Comparison of ENCODE assay signal across 10 cellular contexts in the genomic region with DNA sequence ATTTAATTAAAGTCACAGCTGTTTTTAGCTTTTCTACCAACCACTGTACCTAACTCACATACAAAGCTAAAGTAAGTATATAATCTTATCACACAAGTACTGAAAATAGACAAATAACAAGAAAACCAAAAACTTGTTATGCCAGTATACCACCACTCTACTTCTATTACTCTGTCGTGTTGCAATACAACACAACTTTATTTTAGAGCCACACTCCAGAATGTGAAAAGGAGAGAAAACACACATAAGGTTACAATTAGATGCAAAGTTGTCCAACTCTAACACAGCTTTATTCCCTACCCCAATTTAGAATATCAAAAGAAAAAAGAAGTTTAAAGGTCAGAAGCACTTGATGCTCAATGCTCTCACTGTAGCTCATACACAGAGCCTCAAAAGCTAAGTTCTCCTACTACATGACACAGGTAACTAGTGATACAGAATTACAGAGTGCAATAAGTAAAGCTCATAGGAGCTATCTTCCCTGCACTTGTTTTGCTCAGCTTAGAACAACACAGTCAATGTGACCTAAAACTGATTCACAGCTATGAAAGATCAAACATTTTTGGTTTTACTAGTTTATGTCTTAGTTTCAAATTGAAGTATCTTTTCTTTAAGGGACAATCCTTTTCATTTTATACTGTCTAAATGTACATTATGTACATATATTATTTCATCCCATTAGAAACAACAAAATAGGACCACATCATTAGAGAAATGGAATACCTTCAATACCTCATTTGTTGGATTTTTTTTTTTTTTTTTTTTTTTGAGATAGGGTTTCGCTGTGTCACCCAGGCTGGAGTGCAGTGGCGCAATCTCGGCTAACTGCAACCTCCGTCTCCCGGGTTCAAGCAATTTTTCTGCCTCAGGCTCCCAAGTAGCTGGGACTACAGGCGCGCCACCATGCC. TPM values are rescaled to one million over a fixed set of nuclear protein-coding genes. Genes with fewer than 3 reads are reported as not detected.
DNase-seq lines count a peak whose midpoint lies in the region; ATAC-seq, FAIRE-seq and TF ChIP-seq lines count a peak whose summit lies in the region.
"Had no signal": no experiment of that assay in that cellular context is flagged by ENCODE, and none has a peak within 500 bp of the region (broad histone marks: within the 10 kb centered on the region; RNA-seq: fewer than 3 reads in every experiment).

No MANE protein-coding gene starts in this region.

- TF ChIP-seq EP300 in GM12878 (IDR thresholded peaks at IDR 0.05; ENCODE audit: borderline replicate concordance in 1 of 2, control insufficient read depth in 1 of 2, low read depth in 2 of 2, low read length in 2 of 2): no peak

- H3K9me2 ChIP-seq in Karpas-422 (replicated peaks; ENCODE audit: insufficient read depth, low read length) (no peaks in the 10 kb centered on the region), GM23248 (ENCODE audit: insufficient read depth) (no peaks in the 10 kb centered on the region)

- H3K36me3 ChIP-seq in Karpas-422 (ENCODE audit: insufficient read depth, low read length): peaks cover 15% of the 10 kb centered on the region; the same call in 1 of the 2 replicates
- no peaks in the 10 kb centered on the region; a peak in 1 of 4 replicates for H3K36me3 ChIP-seq in GM12878 (ENCODE audit: control insufficient read depth in 2 of 2, insufficient read depth in 2 of 2, low read length in 1 of 2)
- no peaks in the 10 kb centered on the region for H3K36me3 ChIP-seq in parathyroid adenoma (ENCODE audit: control insufficient read depth, insufficient read depth, low read length)
- no peaks in the 10 kb centered on the region for H3K36me3 ChIP-seq in GM23248 (ENCODE audit: low read depth)
- H3K36me3 ChIP-seq: vagina had no signal

- H3K9me3 ChIP-seq in Karpas-422 (ENCODE audit: low read length): no peaks in the 10 kb centered on the region
- H3K9me3 ChIP-seq in GM12878 (replicated peaks; ENCODE audit: control insufficient read depth, insufficient read depth, low read length): peaks cover 3% of the 10 kb centered on the region; the same call in 2 of the 3 replicates
- H3K9me3 ChIP-seq in parathyroid adenoma (ENCODE audit: control insufficient read depth, low read length): no peaks in the 10 kb centered on the region
- no peaks in the 10 kb centered on the region for H3K9me3 ChIP-seq in GM23248 (ENCODE audit: low read depth)
- H3K9me3 ChIP-seq: vagina had no signal

- intact Hi-C loops in GM12878 (cut with micrococcal nuclease; ENCODE audit: unreplicated experiment): no loop called here

- H3K4me2 ChIP-seq in Karpas-422 (ENCODE audit: low read depth, low read length, poor library complexity, severe bottlenecking) (peak overlapping the region; percentile 65), GM12878 (ENCODE audit: control insufficient read depth, insufficient read depth) (peak overlapping the region; percentile 13), parathyroid adenoma (ENCODE audit: low read length) (peak overlapping the region; percentile 6), GM23248 (ENCODE audit: unreplicated experiment) (no peak overlapping the region)

- no peak overlapping the region for H2AFZ ChIP-seq in Karpas-422 (ENCODE audit: low read length)
- H2AFZ ChIP-seq in GM12878 (ENCODE audit: control insufficient read depth, low read depth, low read length): no peak overlapping the region
- no peak overlapping the region for H2AFZ ChIP-seq in parathyroid adenoma
- H2AFZ ChIP-seq in GM23248: no peak overlapping the region

- H3K36me3 Mint-ChIP-seq in activated CD4-positive, alpha-beta T cell treated with anti-CD3 and anti-CD28 coated beads, Interleukin-2, amount 10 ng/mL, durations not matched to agents 7 days and 5 days (ENCODE audit: low read depth): peaks cover 21% of the 10 kb centered on the region

- H4K20me1 ChIP-seq in Karpas-422 (ENCODE audit: insufficient read depth, low read depth, low read length) (no peaks in the 10 kb centered on the region), GM12878 (ENCODE audit: control insufficient read depth, insufficient read depth) (no peaks in the 10 kb centered on the region), GM23248 (ENCODE audit: insufficient read depth) (no peaks in the 10 kb centered on the region)

- POLR2A ChIA-PET in activated CD4-positive, alpha-beta T cell treated with anti-CD3 and anti-CD28 coated beads, Interleukin-2, amount 10 ng/mL, durations not matched to agents 7 days and 5 days (lab: Charles Lee): no interaction called here
- POLR2A ChIA-PET in GM12878 (lab: Charles Lee): interaction anchor here (0.6 to 2.2 kb wide), 9 partner anchors 9 to 600 kb away, joined by 3 to 11 read pairs (median 5); a partner anchor contains a TSS

- H3F3A ChIP-seq in GM23248 (ENCODE audit: insufficient read depth): no peaks in the 10 kb centered on the region

- TF ChIP-seq POLR2A in GM12878 (IDR thresholded peaks at IDR 0.05; ENCODE audit: low read depth, low read length): no peak

- CTCF ChIA-PET in activated CD4-positive, alpha-beta T cell treated with anti-CD3 and anti-CD28 coated beads, Interleukin-2, amount 10 ng/mL, durations not matched to agents 7 days and 5 days (lab: Charles Lee): interaction anchor here (0.6 to 1.0 kb wide), 3 partner anchors 28 to 154 kb away, joined by 3 to 6 read pairs (median 4); no protein-coding TSS in a partner anchor
- CTCF ChIA-PET in GM12878 (lab: Yijun Ruan, JAX): interaction anchor here (0.8 to 3.1 kb wide), 11 partner anchors 8 to 53 kb away, joined by 3 to 18 read pairs (median 5); no protein-coding TSS in a partner anchor

- H3K4me1 ChIP-seq in Karpas-422 (ENCODE audit: low read length) (peaks cover 68% of the 10 kb centered on the region), GM12878 (ENCODE audit: control insufficient read depth, insufficient read depth, low read length) (no peaks in the 10 kb centered on the region; the same call in 1 of the 2 replicates), parathyroid adenoma (no peaks in the 10 kb centered on the region), GM23248 (ENCODE audit: insufficient read depth) (peaks cover 14% of the 10 kb centered on the region; the same call in 1 of the 2 replicates)

- no peak for TF ChIP-seq CTCF in GM12878 (IDR thresholded peaks at IDR 0.05 in 2 of 3, conservative IDR thresholded peaks at IDR 0.05 in 1 of 3; ENCODE audit: control insufficient read depth in 2 of 3, extremely low read depth in 1 of 3, insufficient read depth in 1 of 3, low read depth in 3 of 3, low read length in 3 of 3)
- TF ChIP-seq CTCF in parathyroid adenoma (IDR thresholded peaks at IDR 0.05): no peak

- BruUV-seq in GM12878 (replicated peaks; lab: Mats Ljungman, UMichigan): no TSS peak

- H3K27me3 ChIP-seq in Karpas-422 (ENCODE audit: low read length): no peaks in the 10 kb centered on the region
- H3K27me3 ChIP-seq in GM12878 (replicated peaks in 1 of 2; ENCODE audit: control insufficient read depth in 2 of 2, insufficient read depth in 2 of 2, low read length in 1 of 2): no peaks in the 10 kb centered on the region
- H3K27me3 ChIP-seq in parathyroid adenoma (ENCODE audit: control insufficient read depth, insufficient read depth, low read length): no peaks in the 10 kb centered on the region
- H3K27me3 ChIP-seq in GM23248 (replicated peaks; ENCODE audit: insufficient read depth): no peaks in the 10 kb centered on the region
- H3K27me3 ChIP-seq: vagina had no signal

- ATAC-seq in GM12878 (peak; percentile 48), HG03139 (IDR thresholded peaks at IDR 0.05; ENCODE audit: unreplicated experiment) (no peak)

- H3K27ac ChIP-seq in Karpas-422 (ENCODE audit: low read length) (peak overlapping the region; percentile 55), GM12878 (ENCODE audit: control insufficient read depth, insufficient read depth) (no peak overlapping the region; the same call in 1 of the 2 replicates), parathyroid adenoma (no peak overlapping the region), GM23248 (no peak overlapping the region)
- H3K27ac ChIP-seq: vagina had no signal

- H3K79me2 ChIP-seq in Karpas-422 (ENCODE audit: low read length) (peaks cover 90% of the 10 kb centered on the region), GM12878 (ENCODE audit: control insufficient read depth, insufficient read depth, low read length) (peaks cover 32% of the 10 kb centered on the region), parathyroid adenoma (peaks cover 2% of the 10 kb centered on the region), GM23248 (ENCODE audit: insufficient read depth) (peaks cover 84% of the 10 kb centered on the region)

- H3K9ac ChIP-seq in Karpas-422 (ENCODE audit: low read length): peak overlapping the region; percentile 33
- H3K9ac ChIP-seq in GM12878 (ENCODE audit: control insufficient read depth, insufficient read depth, low read length): no peak overlapping the region
- no peak overlapping the region for H3K9ac ChIP-seq in parathyroid adenoma
- no peak overlapping the region for H3K9ac ChIP-seq in GM23248

- H3K9me3 Mint-ChIP-seq in activated CD4-positive, alpha-beta T cell treated with anti-CD3 and anti-CD28 coated beads, Interleukin-2, amount 10 ng/mL, durations not matched to agents 7 days and 5 days: no peaks in the 10 kb centered on the region

- peak overlapping the region; percentile 4 for H3K4me3 Mint-ChIP-seq in activated CD4-positive, alpha-beta T cell treated with anti-CD3 and anti-CD28 coated beads, Interleukin-2, amount 10 ng/mL, durations not matched to agents 7 days and 5 days

- H3K27ac Mint-ChIP-seq in activated CD4-positive, alpha-beta T cell treated with anti-CD3 and anti-CD28 coated beads, Interleukin-2, amount 10 ng/mL, durations not matched to agents 7 days and 5 days: no peak overlapping the region

- H3K27me3 Mint-ChIP-seq in activated CD4-positive, alpha-beta T cell treated with anti-CD3 and anti-CD28 coated beads, Interleukin-2, amount 10 ng/mL, durations not matched to agents 7 days and 5 days: no peaks in the 10 kb centered on the region

- in situ Hi-C loops in GM12878 (cut with MboI): no loop called here
- in situ Hi-C loops in GM23248 (cut with MboI): no loop called here

- RAD21 ChIA-PET in GM12878 (lab: Charles Lee; ENCODE audit: unreplicated experiment): interaction anchor here (1.0 to 5.9 kb wide), 6 partner anchors 13 to 35 kb away, joined by 3 to 65 read pairs (median 6); a partner anchor contains a TSS

- H3K4me3 ChIP-seq in Karpas-422 (ENCODE audit: low read length) (peak overlapping the region; percentile 24; the same call in 1 of the 2 replicates), GM12878 (no peak overlapping the region), parathyroid adenoma (ENCODE audit: low read depth, low read length) (no peak overlapping the region), GM23248 (no peak overlapping the region; the same call in 1 of the 2 replicates)
- H3K4me3 ChIP-seq: vagina had no signal

- SMC1A ChIA-PET in GM12878 (lab: Charles Lee; ENCODE audit: uncharacterized antibody, unreplicated experiment): interaction anchor here (0.8 to 7.8 kb wide), 15 partner anchors 8 to 450 kb away, joined by 3 to 86 read pairs (median 4); a partner anchor contains a TSS

- FAIRE-seq in GM12878 (lab: Jason Lieb, UNC): no peak

- H3K4me1 Mint-ChIP-seq in activated CD4-positive, alpha-beta T cell treated with anti-CD3 and anti-CD28 coated beads, Interleukin-2, amount 10 ng/mL, durations not matched to agents 7 days and 5 days: peaks cover 50% of the 10 kb centered on the region

- DNase-seq in activated CD4-positive, alpha-beta T cell treated with anti-CD3 and anti-CD28 coated beads, Interleukin-2, amount 10 ng/mL, durations not matched to agents 7 days and 5 days: no peak
- DNase-seq in activated CD4-positive, alpha-beta T cell treated with anti-CD3 and anti-CD28 coated beads, Interleukin-2, amount 50 U/mL, for 1 hour: no peak
- no peak for DNase-seq in Karpas-422
- DNase-seq in GM12878 (ENCODE audit: low read depth, low spot score): no peak
- no peak for DNase-seq in GM23248
- DNase-seq in cortex of kidney (lab: John Stamatoyannopoulos, UW): no peak
- DNase-seq: activated naive CD4-positive, alpha-beta T cell had no signal

- TF ChIP-seq RAD21 in GM12878 (IDR thresholded peaks at IDR 0.05; ENCODE audit: insufficient read depth, low read depth, low read length): no peak

- 75% methylated on average over 8 of the region's 8 CpGs for WGBS in GM12878 (ENCODE audit: insufficient coverage, insufficient replicate concordance, low lambda C conversion rate, missing lambda C conversion rate)
- WGBS in GM23248 (ENCODE audit: low coverage in 1 of 2, low lambda C conversion rate in 2 of 2, missing lambda C conversion rate in 2 of 2), 2 experiments: 79 to 86% methylated on average over 6 to 8 of the region's 8 CpGs

RNA-seq across cellular contexts. Expression of a gene that starts 29.2 kb away (rescaled TPM):
- total RNA-seq in activated CD4-positive, alpha-beta T cell treated with anti-CD3 and anti-CD28 coated beads, Interleukin-2, amount 10 ng/mL, durations not matched to agents 7 days and 5 days: 10 to 100 TPM; 27.8 to 30.7 TPM
- total RNA-seq in Karpas-422 (2014; rRNA removed; shearing (Covaris generic); ENCODE audit: low replicate concordance): 17.0 and 28.3 TPM in 2 replicates
- total RNA-seq in GM12878 (2013; cell fraction: nucleolus; rRNA removed): 62.1 and 81.3 TPM in 2 replicates
- total RNA-seq in GM12878 (2014; rRNA removed) (18.3 and 19.0 TPM in 2 replicates), GM12878 (2014; rRNA removed; fragmentation: Illumina TruSeq; extraction: Trizol) (28.1 and 28.2 TPM in 2 replicates), GM12878 (2021) (28.5 and 29.6 TPM in 2 replicates)
- polyA plus RNA-seq in GM12878 (2011; ENCODE audit: low read depth): 8.9 TPM
- polyA plus RNA-seq in GM12878 (2011; rRNA removed) (46.6 and 48.9 TPM in 2 replicates), GM12878 (2014; fragmentation: Illumina TruSeq; extraction: Trizol) (28.1 and 33.0 TPM in 2 replicates), GM12878 (2014; fragmentation: Nextera tagmentation; extraction: Ambion mirVana) (10 to 100 TPM; 13.0 to 15.6 TPM), GM12878 (2014; rRNA removed) (19.8 and 20.1 TPM in 2 replicates), GM12878 (2016; fragmentation: Nextera tagmentation; extraction: Ambion mirVana) (10 to 100 TPM; 22.6 to 24.2 TPM), GM23248 (2016; fragmentation: Nextera tagmentation; extraction: Ambion mirVana) (8.6 and 9.1 TPM in 2 replicates)
- polyA plus RNA-seq in GM12878 (2011; cell fraction: cytosol; rRNA removed): 24.4 and 27.3 TPM in 2 replicates
- 26.8 and 29.1 TPM in 2 replicates for polyA plus RNA-seq in GM12878 (2011; cell fraction: nucleus; rRNA removed)
- polyA plus RNA-seq in GM12878 (2012): 12.3 and 13.9 TPM in 2 replicates
- 62.8 and 90.9 TPM in 2 replicates for polyA minus RNA-seq in GM12878 (2011; rRNA and poly(A)+ RNA removed)
- 14.4 and 18.8 TPM in 2 replicates for polyA minus RNA-seq in GM12878 (2011; cell fraction: cytosol; rRNA and poly(A)+ RNA removed)
- 27.7 and 28.5 TPM in 2 replicates for polyA minus RNA-seq in GM12878 (2011; cell fraction: nucleus; rRNA and poly(A)+ RNA removed)
- total RNA-seq in GM23248 (2014; rRNA removed; shearing (Covaris generic)): 16.9 and 19.2 TPM in 2 replicates
